Comparison of ENCODE assay signal across 1 cellular context in genomic region chr11:57378166-57378565, GRCh38.
TF ChIP-seq lines count a peak whose summit lies in the region.

No MANE protein-coding gene starts in this region.

TF ChIP-seq in HEK293, 187 proteins besides CTCF, POLR2A, EP300 and RAD21 (continued from another document):
- TF ChIP-seq ZBTB11 (tag by site-specific recombination; conservative IDR thresholded peaks at IDR 0.05; ENCODE audit: low read depth) (no peak), KLF1 (tag by site-specific recombination; IDR thresholded peaks at IDR 0.05) (no peak)
